8 cellular contexts compared by ENCODE assay signal in the genomic region with DNA sequence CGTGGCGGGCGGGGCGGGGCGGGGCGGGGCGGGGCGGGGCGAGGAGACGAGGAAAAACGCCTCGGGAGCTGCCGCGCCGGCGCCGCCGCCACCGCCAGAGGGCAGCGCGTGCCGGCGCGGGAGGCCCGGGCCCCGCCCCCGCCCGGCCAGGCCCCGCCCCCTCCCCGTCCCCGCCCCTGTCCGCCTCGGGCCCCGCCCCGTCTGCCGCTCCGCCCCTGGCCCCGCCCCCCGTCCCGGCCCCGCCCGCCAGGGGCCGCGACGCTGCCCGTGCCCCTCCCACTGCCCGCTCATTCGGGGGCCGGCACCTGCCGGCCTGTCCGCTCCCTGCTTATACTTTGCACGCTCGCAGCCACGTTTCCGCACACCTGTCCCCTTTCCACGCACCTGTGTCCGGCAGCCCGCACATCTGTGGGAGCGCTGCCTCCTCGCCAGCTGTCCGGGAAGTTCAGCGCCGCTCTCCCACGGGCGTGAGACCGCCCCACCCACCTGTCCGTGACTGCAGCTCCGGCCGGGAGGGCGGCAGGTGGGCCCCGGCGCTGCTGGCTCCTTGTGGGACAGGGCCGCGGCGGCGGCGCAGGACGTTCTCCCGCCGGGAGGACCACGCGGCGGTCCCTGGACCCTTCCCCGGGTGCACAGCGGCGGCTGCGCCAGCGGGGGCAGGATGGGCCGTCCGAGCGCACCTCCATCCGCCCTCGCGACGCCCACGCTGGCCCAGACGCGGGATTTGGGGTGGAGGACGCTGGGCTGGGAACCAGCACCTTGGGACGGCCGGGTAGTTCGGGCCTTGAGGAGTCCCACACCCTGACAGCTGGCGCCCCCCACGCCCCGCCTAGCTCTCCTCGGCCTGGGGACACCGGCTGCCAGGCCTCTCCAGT. TPM values are rescaled to one million over a fixed set of nuclear protein-coding genes. Genes with fewer than 3 reads are reported as not detected.
DNase-seq lines count a peak whose midpoint lies in the region; ATAC-seq, FAIRE-seq and TF ChIP-seq lines count a peak whose summit lies in the region.

No MANE protein-coding gene starts in this region.

- H3K36me3 Mint-ChIP-seq in IgD-negative memory B cell (no peaks in the 10 kb centered on the region), WTC11 (no peaks in the 10 kb centered on the region)

- H3K27me3 ChIP-seq in bronchial epithelial cell (ENCODE audit: control insufficient read depth, insufficient read depth, low read length) (peaks cover 13% of the 10 kb centered on the region), keratinocyte (ENCODE audit: control insufficient read depth, extremely low read depth, insufficient read depth, low read length) (peaks cover 31% of the 10 kb centered on the region)

- H3K4me2 ChIP-seq in keratinocyte (ENCODE audit: control insufficient read depth, extremely low read depth, insufficient read depth, low read depth, low read length): peak overlapping the region; percentile 87

- H3K27ac ChIP-seq in keratinocyte (ENCODE audit: control insufficient read depth, insufficient read depth, low read length): peak overlapping the region; percentile 61

- POLR2A ChIA-PET in WTC11 (lab: Charles Lee): no interaction called here

- DNase-seq in AG08395 (ENCODE audit: low spot score): peak; percentile 91
- peak; percentile 80 for DNase-seq in GM19238 (ENCODE audit: insufficient read length, low spot score)
- DNase-seq in WTC11 (ENCODE audit: low spot score): peak; percentile 60
- no peak for DNase-seq in bronchial epithelial cell (ENCODE audit: low read depth)
- DNase-seq in keratinocyte (ENCODE audit: low read depth, low spot score): no peak
- peak; percentile 64 to 65 for DNase-seq in stimulated activated CD4-positive, alpha-beta T cell treated with anti-CD3 and anti-CD28 coated beads, Interleukin-15, amount 100 ng/mL, for 1 hour (ENCODE audit: low read depth in 1 of 2, low spot score in 1 of 2)
- DNase-seq in HuH-7.5 (ENCODE audit: low spot score): no peak

- peaks cover 23% of the 10 kb centered on the region for H3K27me3 Mint-ChIP-seq in IgD-negative memory B cell
- peaks cover 54% of the 10 kb centered on the region for H3K27me3 Mint-ChIP-seq in WTC11 (ENCODE audit: low read depth)

- peaks cover 2% of the 10 kb centered on the region for H4K20me1 ChIP-seq in keratinocyte (ENCODE audit: control insufficient read depth, extremely low read depth, insufficient read depth, low read length)

- H3K9me3 Mint-ChIP-seq in IgD-negative memory B cell: peaks cover 0 to 4% (median 0%) of the 10 kb centered on the region in 3 donors
- H3K9me3 Mint-ChIP-seq in WTC11: peaks cover 7% of the 10 kb centered on the region; the same call in 1 of the 2 replicates

- dilution Hi-C loops in keratinocyte (cut with MboI; ENCODE audit: extremely low pct_ligation_motif_present, low sequenced_read_pairs): no loop called here

- CTCF ChIA-PET in WTC11 (lab: Charles Lee): interaction anchor here (0.5 to 1.6 kb wide), 11 partner anchors 10 to 717 kb away, joined by 3 to 8 read pairs (median 3); a partner anchor contains a TSS

- H3K9ac ChIP-seq in keratinocyte (ENCODE audit: control insufficient read depth, extremely low read depth, insufficient read depth, low read length): peak overlapping the region; percentile 69

- H3K4me1 Mint-ChIP-seq in IgD-negative memory B cell (peaks cover 5 to 12% (median 12%) of the 10 kb centered on the region in 3 donors), WTC11 (peaks cover 10% of the 10 kb centered on the region)

- peak overlapping the region; percentile 31 to 79 (median 76) for H3K27ac Mint-ChIP-seq in IgD-negative memory B cell
- no peak overlapping the region for H3K27ac Mint-ChIP-seq in WTC11

- H3K9me1 ChIP-seq in keratinocyte (ENCODE audit: control insufficient read depth, extremely low read depth, insufficient read depth, low read length): no peaks in the 10 kb centered on the region

- no peak for FAIRE-seq in bronchial epithelial cell (lab: Jason Lieb, UNC)
- FAIRE-seq in keratinocyte (lab: Jason Lieb, UNC): no peak

- TF ChIP-seq CTCF in WTC11 (IDR thresholded peaks at IDR 0.05) (no peak), bronchial epithelial cell (IDR thresholded peaks at IDR 0.05; ENCODE audit: insufficient read depth, low read length, severe bottlenecking) (peak; percentile 12), keratinocyte (optimal IDR thresholded peaks at IDR 0.05 in 1 of 3, IDR thresholded peaks at IDR 0.05 in 1 of 3, conservative IDR thresholded peaks at IDR 0.05 in 1 of 3; ENCODE audit: extremely low read depth in 1 of 3, insufficient read depth in 2 of 3, low read length in 3 of 3) (no peak)

- H3K9me3 ChIP-seq in keratinocyte (ENCODE audit: control insufficient read depth, low read depth, low read length): no peaks in the 10 kb centered on the region

- H3K79me2 ChIP-seq in keratinocyte (ENCODE audit: control insufficient read depth, insufficient read depth, low read length): no peaks in the 10 kb centered on the region

- peaks cover 15% of the 10 kb centered on the region for H3K4me1 ChIP-seq in keratinocyte (ENCODE audit: control insufficient read depth, extremely low read depth, insufficient read depth, low read length)

- peak overlapping the region; percentile 66 for H2AFZ ChIP-seq in keratinocyte (ENCODE audit: control insufficient read depth, low read length)

- ATAC-seq in WTC11: peak; percentile 45

- H3K4me3 Mint-ChIP-seq in IgD-negative memory B cell (peak overlapping the region; percentile 74 to 95 (median 88)), WTC11 (peak overlapping the region; percentile 66)

- H3K36me3 ChIP-seq in bronchial epithelial cell (ENCODE audit: control insufficient read depth, insufficient read depth, low read length) (peaks cover 2% of the 10 kb centered on the region), keratinocyte (ENCODE audit: control insufficient read depth in 2 of 2, extremely low read depth in 1 of 2, insufficient read depth in 2 of 2, low read length in 2 of 2) (no peaks in the 10 kb centered on the region)

- H3K4me3 ChIP-seq in bronchial epithelial cell (ENCODE audit: low read depth, low read length): peak overlapping the region; percentile 60
- H3K4me3 ChIP-seq in keratinocyte (ENCODE audit: control insufficient read depth in 2 of 3, extremely low read depth in 1 of 3, insufficient read depth in 2 of 3, low read depth in 1 of 3, low read length in 3 of 3): peak overlapping the region; percentile 48 to 67 (median 59)

TF ChIP-seq in WTC11, 78 proteins besides CTCF, POLR2A, EP300 and RAD21 (continues in another document):
- TF ChIP-seq SP1 (CRISPR knock-in tag; conservative IDR thresholded peaks at IDR 0.05): peak; percentile 25; the same call in 1 of the 2 replicates

RNA-seq across cellular contexts. Expression of a gene that starts 1.5 kb away (rescaled TPM):
- polyA plus RNA-seq in IgD-negative memory B cell (0.93 TPM), keratinocyte (2.8 to 8.1 TPM (median 4.9 TPM) in 3 replicates)
- total RNA-seq in WTC11 (2021) (25.9 to 30.6 TPM (median 27.3 TPM) in 3 replicates), bronchial epithelial cell (14.2 and 14.7 TPM in 2 replicates)
- 1.9 TPM for polyA plus RNA-seq in keratinocyte (2011; ENCODE audit: low read depth)
- 8.3 and 9.7 TPM in 2 replicates for polyA plus RNA-seq in keratinocyte (2011; cell fraction: cytosol; rRNA removed)
- polyA plus RNA-seq in keratinocyte (2011; cell fraction: nucleus; rRNA removed): 13.6 and 16.4 TPM in 2 replicates
- polyA plus RNA-seq in keratinocyte (2012; ENCODE audit: low replicate concordance): 4.2 and 8.0 TPM in 2 replicates
- 28.4 to 43.9 TPM (median 33.5 TPM) in 3 replicates for polyA minus RNA-seq in keratinocyte
- 11.7 TPM for polyA minus RNA-seq in keratinocyte (2011; cell fraction: cytosol; rRNA and poly(A)+ RNA removed)
- polyA minus RNA-seq in keratinocyte (2011; cell fraction: nucleus; rRNA and poly(A)+ RNA removed): 7.8 and 10.3 TPM in 2 replicates

RNA-seq across cellular contexts. Expression of a gene that starts 16.7 kb away (rescaled TPM):
- polyA plus RNA-seq in IgD-negative memory B cell (0.70 TPM), keratinocyte (not detected in 3 replicates)
- total RNA-seq in WTC11 (2021) (0.14 to 0.85 TPM (median 0.25 TPM) in 3 replicates), bronchial epithelial cell (under 0.01 and 0.13 TPM in 2 replicates)
- not detected for polyA plus RNA-seq in keratinocyte (2011; ENCODE audit: low read depth)
- not detected in 2 replicates for polyA plus RNA-seq in keratinocyte (2011; cell fraction: cytosol; rRNA removed)
- not detected in 2 replicates for polyA plus RNA-seq in keratinocyte (2011; cell fraction: nucleus; rRNA removed)
- polyA plus RNA-seq in keratinocyte (2012; ENCODE audit: low replicate concordance): 0.18 and 0.69 TPM in 2 replicates
- not detected in 3 replicates for polyA minus RNA-seq in keratinocyte
- polyA minus RNA-seq in keratinocyte (2011; cell fraction: cytosol; rRNA and poly(A)+ RNA removed): not detected
- not detected in 2 replicates for polyA minus RNA-seq in keratinocyte (2011; cell fraction: nucleus; rRNA and poly(A)+ RNA removed)

RNA-seq across cellular contexts. Expression of a gene that starts 23.0 kb away (rescaled TPM):
- 8.5 TPM for polyA plus RNA-seq in IgD-negative memory B cell
- 8.5 to 9.7 TPM (median 8.7 TPM) in 3 replicates for total RNA-seq in WTC11 (2021)
- total RNA-seq in bronchial epithelial cell: 2.6 and 4.2 TPM in 2 replicates
- 0.74 to 3.9 TPM (median 1.2 TPM) in 3 replicates for polyA plus RNA-seq in keratinocyte
- polyA plus RNA-seq in keratinocyte (2011; ENCODE audit: low read depth): 5.5 TPM
- polyA plus RNA-seq in keratinocyte (2011; cell fraction: cytosol; rRNA removed): 0.22 and 1.1 TPM in 2 replicates
- polyA plus RNA-seq in keratinocyte (2011; cell fraction: nucleus; rRNA removed): 14.6 and 27.2 TPM in 2 replicates
- polyA plus RNA-seq in keratinocyte (2012; ENCODE audit: low replicate concordance): 1.7 and 6.6 TPM in 2 replicates
- 0.85 to 2.4 TPM (median 1.4 TPM) in 3 replicates for polyA minus RNA-seq in keratinocyte
- polyA minus RNA-seq in keratinocyte (2011; cell fraction: cytosol; rRNA and poly(A)+ RNA removed): 3.5 TPM
- 5.4 and 8.7 TPM in 2 replicates for polyA minus RNA-seq in keratinocyte (2011; cell fraction: nucleus; rRNA and poly(A)+ RNA removed)

RNA-seq across cellular contexts. Expression of a gene that starts 36.5 kb away (rescaled TPM):
- polyA plus RNA-seq in IgD-negative memory B cell: 3.5 TPM
- 15.7 to 19.3 TPM (median 16.9 TPM) in 3 replicates for total RNA-seq in WTC11 (2021)
- 17.9 and 24.8 TPM in 2 replicates for total RNA-seq in bronchial epithelial cell
- 5.3 to 11.3 TPM (median 5.9 TPM) in 3 replicates for polyA plus RNA-seq in keratinocyte
- polyA plus RNA-seq in keratinocyte (2011; ENCODE audit: low read depth): 3.0 TPM
- 3.5 and 9.1 TPM in 2 replicates for polyA plus RNA-seq in keratinocyte (2011; cell fraction: cytosol; rRNA removed)
- polyA plus RNA-seq in keratinocyte (2011; cell fraction: nucleus; rRNA removed): 22.9 and 30.3 TPM in 2 replicates
- polyA plus RNA-seq in keratinocyte (2012; ENCODE audit: low replicate concordance): 7.4 and 8.8 TPM in 2 replicates
- 5.9 to 10.4 TPM (median 8.3 TPM) in 3 replicates for polyA minus RNA-seq in keratinocyte
- polyA minus RNA-seq in keratinocyte (2011; cell fraction: cytosol; rRNA and poly(A)+ RNA removed): 17.5 TPM
- polyA minus RNA-seq in keratinocyte (2011; cell fraction: nucleus; rRNA and poly(A)+ RNA removed): 16.9 and 17.8 TPM in 2 replicates

Comparison
In these comparisons a context has a peak if more than half of its experiments do, and no peak if none do; other contexts are left out.
1. DNase-seq: peak in AG08395 (single experiment), GM19238 (single experiment), WTC11 (single experiment) and stimulated activated CD4-positive, alpha-beta T cell treated with anti-CD3 and anti-CD28 coated beads, Interleukin-15, amount 100 ng/mL, for 1 hour (2 of 2); none in bronchial epithelial cell (single experiment), keratinocyte (single experiment) and HuH-7.5 (single experiment).